Comparison of ENCODE assay signal across 8 cellular contexts in the genomic region with DNA sequence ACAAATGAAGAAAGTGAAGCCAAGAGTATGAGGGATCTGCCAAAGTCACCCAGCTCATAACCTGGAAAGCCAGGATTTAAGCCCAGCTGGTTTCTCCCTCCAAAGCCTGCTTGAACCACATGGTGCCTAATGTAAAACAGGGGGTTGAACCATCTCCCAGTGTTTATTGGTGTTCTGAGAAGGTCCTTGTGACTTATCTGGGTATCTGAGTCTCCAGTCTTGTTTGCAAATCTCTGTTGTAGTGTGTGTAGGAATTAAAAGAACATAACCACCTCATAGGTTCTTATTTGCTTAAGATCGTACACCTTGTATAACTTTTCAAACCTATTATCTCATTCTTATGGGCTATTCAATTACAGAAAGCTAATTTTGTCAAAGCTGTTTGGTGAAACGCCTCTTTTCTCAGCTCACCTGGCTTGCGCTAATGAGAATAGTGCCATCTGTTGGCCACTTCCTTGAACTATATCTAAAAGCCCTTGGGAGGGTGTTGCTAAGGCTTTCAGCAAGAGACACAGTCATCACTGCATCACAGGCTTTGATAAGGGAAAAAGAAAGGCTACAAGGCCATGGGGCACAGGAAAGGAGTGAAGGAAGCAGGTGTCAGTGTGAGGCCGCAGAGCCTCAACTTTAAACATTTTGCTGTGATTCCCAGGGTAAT. TPM values are rescaled to one million over a fixed set of nuclear protein-coding genes. Genes with fewer than 3 reads are reported as not detected.
DNase-seq lines count a peak whose midpoint lies in the region; ATAC-seq and TF ChIP-seq lines count a peak whose summit lies in the region.

No MANE protein-coding gene starts in this region.

- no peak overlapping the region for H3K27ac Mint-ChIP-seq in T-helper 17 cell

- ATAC-seq in HG02759 (IDR thresholded peaks at IDR 0.05; ENCODE audit: unreplicated experiment) (peak; percentile 82), T-helper 17 cell (peak; percentile 96), GM21737 (IDR thresholded peaks at IDR 0.05; ENCODE audit: unreplicated experiment) (no peak)

- H3K4me1 Mint-ChIP-seq in T-helper 17 cell, result peaks cover 7% of the 10 kb centered on the region

- peaks cover 6% of the 10 kb centered on the region for H3K27me3 Mint-ChIP-seq in T-helper 17 cell

- peak; percentile 75 for TF ChIP-seq CTCF in GM13977 (IDR thresholded peaks at IDR 0.05; ENCODE audit: extremely low read depth, insufficient read depth, missing control alignments)

- in situ Hi-C loops in GM13977 (cut with MboI; ENCODE audit: low pct_unique_long_range_greater_than_20kb, low sequenced_read_pairs, unreplicated experiment), result no loop called here

- no peaks in the 10 kb centered on the region for H3K36me3 Mint-ChIP-seq in T-helper 17 cell (ENCODE audit: low read depth)

- DNase-seq in AG20443 (ENCODE audit: low spot score) (peak; percentile 48), GM13977 (ENCODE audit: low spot score) (peak; percentile 46), NCI-H1436 treated with DMSO at 0.1 percent for 48 hours (lab: John Stamatoyannopoulos, UW) (peak; percentile 58), T-helper 17 cell (no peak), dermis microvascular lymphatic vessel endothelial cell (ENCODE audit: low read depth in 2 of 2) (peak; percentile 44 to 54), medulla oblongata (ENCODE audit: extremely low spot score) (peak; percentile 71)

- H3K9me3 ChIP-seq in T-helper 17 cell (ENCODE audit: control insufficient read depth, low read length, poor library complexity, severe bottlenecking), result no peaks in the 10 kb centered on the region

- H3K4me3 Mint-ChIP-seq in T-helper 17 cell, result no peak overlapping the region

RNA-seq across cellular contexts. Expression of gene SMIM10L2B, which starts 12.2 kb away (rescaled TPM):
- total RNA-seq in T-helper 17 cell, result under 1 TPM; 0.26 to 0.37 TPM
- under 0.01 and 0.13 TPM in 2 replicates for total RNA-seq in dermis microvascular lymphatic vessel endothelial cell

RNA-seq across cellular contexts. Expression of gene ETDB, which starts 34.0 kb away (rescaled TPM):
- total RNA-seq in T-helper 17 cell (not detected), dermis microvascular lymphatic vessel endothelial cell (not detected in 2 replicates)

RNA-seq across cellular contexts. Expression of gene RTL8A, which starts 34.4 kb away (rescaled TPM):
- total RNA-seq in T-helper 17 cell (1 to 10 TPM; 5.6 to 7.8 TPM), dermis microvascular lymphatic vessel endothelial cell (4.2 and 4.6 TPM in 2 replicates)

RNA-seq across cellular contexts. Expression of gene RTL8C, which starts 54.2 kb away (rescaled TPM):
- total RNA-seq in T-helper 17 cell (1 to 10 TPM; 5.2 to 9.7 TPM), dermis microvascular lymphatic vessel endothelial cell (15.9 and 24.8 TPM in 2 replicates)

Comparison
In these comparisons a context has a peak if more than half of its experiments do, and no peak if none do; other contexts are left out.
1. DNase-seq: peak in AG20443 (single experiment), GM13977 (single experiment), NCI-H1436 treated with DMSO at 0.1 percent for 48 hours (single experiment), dermis microvascular lymphatic vessel endothelial cell (2 of 2) and medulla oblongata (single experiment); none in T-helper 17 cell (0 of 3).